ENCODE assay signal across 8 cellular contexts in the genomic region with DNA sequence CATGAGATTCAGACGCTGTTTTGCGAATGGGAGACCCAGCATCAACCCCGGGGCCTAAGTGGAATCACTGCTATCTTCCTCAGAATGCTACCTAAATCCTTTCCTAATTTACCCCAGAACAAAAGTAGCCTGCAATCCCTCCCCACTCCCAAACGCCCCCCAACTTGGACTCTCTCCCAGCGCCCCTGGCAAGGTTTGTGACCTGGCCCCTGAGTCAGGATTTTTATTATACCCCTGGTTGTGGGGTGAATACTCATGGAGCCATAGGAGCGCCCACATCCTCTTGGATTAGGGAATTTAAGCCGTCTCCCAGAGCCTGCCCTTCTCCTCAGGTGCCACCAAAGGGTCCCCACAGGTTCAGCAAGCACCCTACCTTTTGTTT. TPM values are rescaled to one million over a fixed set of nuclear protein-coding genes. Genes with fewer than 3 reads are reported as not detected.
A peak's percentile ranks its signal among the peaks of the same experiment; 100 is the strongest.
DNase-seq lines count a peak whose midpoint lies in the region; ATAC-seq and TF ChIP-seq lines count a peak whose summit lies in the region.

No MANE protein-coding gene starts in this region.

- no peak for TF ChIP-seq POLR2A in stomach (IDR thresholded peaks at IDR 0.05)

- WGBS in stomach, 5 donors = 5 to 12% (median 7%) methylated on average over 7 of the region's 7 CpGs

- H3K9me3 ChIP-seq in iPS-18a (ENCODE audit: control insufficient read depth, low read depth, low read length) (no peaks in the 10 kb centered on the region), stomach (no peaks in the 10 kb centered on the region)

- H3K27ac ChIP-seq in iPS-18a (ENCODE audit: low read length) (peak overlapping the region; percentile 9), stomach (peak overlapping the region; percentile 90 to 95 (median 94))

- no peak for TF ChIP-seq EP300 in stomach (IDR thresholded peaks at IDR 0.05)

- H3K36me3 Mint-ChIP-seq in activated T-helper 1 cell treated with anti-CD3 and anti-CD28 coated beads, Interleukin-12 subunit alpha, Interleukin-12 subunit beta, Interleukin-2, Interleukin-4 antibody, amounts not matched to agents 30 ng/mL and 10 ng/mL and 1 ng/mL, durations not matched to agents 14 hours and 24 hours and 36 hours (ENCODE audit: low read depth) = peaks cover 16% of the 10 kb centered on the region

- peak overlapping the region; percentile 88 for H3K4me3 Mint-ChIP-seq in activated T-helper 1 cell treated with anti-CD3 and anti-CD28 coated beads, Interleukin-12 subunit alpha, Interleukin-12 subunit beta, Interleukin-2, Interleukin-4 antibody, amounts not matched to agents 30 ng/mL and 10 ng/mL and 1 ng/mL, durations not matched to agents 14 hours and 24 hours and 36 hours

- peaks cover 41% of the 10 kb centered on the region for H3K4me1 Mint-ChIP-seq in activated T-helper 1 cell treated with anti-CD3 and anti-CD28 coated beads, Interleukin-12 subunit alpha, Interleukin-12 subunit beta, Interleukin-2, Interleukin-4 antibody, amounts not matched to agents 30 ng/mL and 10 ng/mL and 1 ng/mL, durations not matched to agents 14 hours and 24 hours and 36 hours (ENCODE audit: low read depth)

- H3K9me3 Mint-ChIP-seq in activated T-helper 1 cell treated with anti-CD3 and anti-CD28 coated beads, Interleukin-12 subunit alpha, Interleukin-12 subunit beta, Interleukin-2, Interleukin-4 antibody, amounts not matched to agents 30 ng/mL and 10 ng/mL and 1 ng/mL, durations not matched to agents 14 hours and 24 hours and 36 hours = no peaks in the 10 kb centered on the region

- intact Hi-C loops in activated T-helper 1 cell treated with anti-CD3 and anti-CD28 coated beads, Interleukin-12 subunit alpha, Interleukin-12 subunit beta, Interleukin-2, Interleukin-4 antibody, amounts not matched to agents 30 ng/mL and 10 ng/mL and 1 ng/mL, durations not matched to agents 14 hours and 24 hours and 36 hours (cut with micrococcal nuclease) = loop anchor here (1.0 to 10.0 kb wide), 12 partner anchors 8 to 1395 kb away; partner anchors contain the start of genes ATP5F1B, DCTN2, ESYT1 and PA2G4
- intact Hi-C loops in stomach (cut with DNase I; ENCODE audit: low total_unique reads) = no loop called here

- H3K27ac Mint-ChIP-seq in activated T-helper 1 cell treated with anti-CD3 and anti-CD28 coated beads, Interleukin-12 subunit alpha, Interleukin-12 subunit beta, Interleukin-2, Interleukin-4 antibody, amounts not matched to agents 30 ng/mL and 10 ng/mL and 1 ng/mL, durations not matched to agents 14 hours and 24 hours and 36 hours = peak overlapping the region; percentile 99

- ATAC-seq in HG03521 (IDR thresholded peaks at IDR 0.05; ENCODE audit: unreplicated experiment) = no peak

- peak overlapping the region; percentile 78 for H3K4me3 ChIP-seq in iPS-18a (ENCODE audit: low read length)
- peak overlapping the region; percentile 42 to 63 (median 56) for H3K4me3 ChIP-seq in stomach

- DNase-seq in NCI-H748 (lab: John Stamatoyannopoulos, UW; ENCODE audit: unreplicated experiment) (peak; percentile 20), NCI-H748 treated with DMSO at 0.1 percent for 48 hours (lab: John Stamatoyannopoulos, UW) (no peak), stomach (no peak), GDM1 (lab: John Stamatoyannopoulos, UW) (no peak), GM10266 (ENCODE audit: extremely low spot score) (no peak)
- DNase-seq in activated T-helper 1 cell treated with anti-CD3 and anti-CD28 coated beads, Interleukin-12 subunit alpha, Interleukin-12 subunit beta, Interleukin-2, Interleukin-4 antibody, amounts not matched to agents 30 ng/mL and 10 ng/mL and 1 ng/mL, durations not matched to agents 14 hours and 24 hours and 36 hours (ENCODE audit: low spot score) = no peak

- no peaks in the 10 kb centered on the region for H3K27me3 Mint-ChIP-seq in activated T-helper 1 cell treated with anti-CD3 and anti-CD28 coated beads, Interleukin-12 subunit alpha, Interleukin-12 subunit beta, Interleukin-2, Interleukin-4 antibody, amounts not matched to agents 30 ng/mL and 10 ng/mL and 1 ng/mL, durations not matched to agents 14 hours and 24 hours and 36 hours (ENCODE audit: insufficient read depth)

- H3K9ac ChIP-seq in iPS-18a (ENCODE audit: low read length) = peak overlapping the region; percentile 85

- H3K36me3 ChIP-seq in iPS-18a (ENCODE audit: control insufficient read depth, low read depth, low read length) (peaks cover 12% of the 10 kb centered on the region), stomach (no peaks in the 10 kb centered on the region)

- H3K4me1 ChIP-seq in iPS-18a (ENCODE audit: control insufficient read depth, low read depth, low read length) (peaks cover 5% of the 10 kb centered on the region), stomach (peaks cover 15 to 44% (median 37%) of the 10 kb centered on the region in 4 donors)

- TF ChIP-seq CTCF in stomach (IDR thresholded peaks at IDR 0.05) = no peak
- no peak for TF ChIP-seq CTCF in GM10266 (IDR thresholded peaks at IDR 0.05; ENCODE audit: control insufficient read depth, insufficient read depth, low read depth, missing control alignments)

- H3K27me3 ChIP-seq in iPS-18a (ENCODE audit: control insufficient read depth, insufficient read depth, low read length) (no peaks in the 10 kb centered on the region), stomach (no peaks in the 10 kb centered on the region)

RNA-seq across cellular contexts. Expression of gene MYL6B, which starts 0.4 kb away (rescaled TPM):
- total RNA-seq in activated T-helper 1 cell treated with anti-CD3 and anti-CD28 coated beads, Interleukin-12 subunit alpha, Interleukin-12 subunit beta, Interleukin-2, Interleukin-4 antibody, amounts not matched to agents 30 ng/mL and 10 ng/mL and 1 ng/mL, durations not matched to agents 14 hours and 24 hours and 36 hours = 58.8 and 67.6 TPM in 2 replicates
- 10 to 100 TPM in 3 of 5 donors, 1 to 10 TPM in 1, not detected in 1; 4.9 to 24.3 (median 20.6) TPM for total RNA-seq in stomach
- polyA plus RNA-seq in stomach = 10 to 100 TPM; 53.4 to 98.1 (median 60.2) TPM

RNA-seq across cellular contexts. Expression of gene MYL6, which starts 5.4 kb away (rescaled TPM):
- total RNA-seq in activated T-helper 1 cell treated with anti-CD3 and anti-CD28 coated beads, Interleukin-12 subunit alpha, Interleukin-12 subunit beta, Interleukin-2, Interleukin-4 antibody, amounts not matched to agents 30 ng/mL and 10 ng/mL and 1 ng/mL, durations not matched to agents 14 hours and 24 hours and 36 hours = 786 and 802 TPM in 2 replicates
- 1,000 to 10,000 TPM; 1,132 to 3,648 (median 2,772) TPM for total RNA-seq in stomach
- 1,000 to 10,000 TPM; 3,181 to 4,672 (median 3,569) TPM for polyA plus RNA-seq in stomach

RNA-seq across cellular contexts. Expression of gene ESYT1, which starts 24.7 kb away (rescaled TPM):
- total RNA-seq in activated T-helper 1 cell treated with anti-CD3 and anti-CD28 coated beads, Interleukin-12 subunit alpha, Interleukin-12 subunit beta, Interleukin-2, Interleukin-4 antibody, amounts not matched to agents 30 ng/mL and 10 ng/mL and 1 ng/mL, durations not matched to agents 14 hours and 24 hours and 36 hours = 159 and 161 TPM in 2 replicates
- total RNA-seq in stomach = 100 to 1,000 TPM in 1 of 5 donors, 10 to 100 TPM in 4; 23.3 to 142 (median 63.7) TPM
- 10 to 100 TPM in 2 of 3 donors, 1 to 10 TPM in 1; 8.6 to 32.8 (median 13.8) TPM for polyA plus RNA-seq in stomach

RNA-seq across cellular contexts. Expression of gene ZC3H10, which starts 34.7 kb away (rescaled TPM):
- 13.5 and 13.7 TPM in 2 replicates for total RNA-seq in activated T-helper 1 cell treated with anti-CD3 and anti-CD28 coated beads, Interleukin-12 subunit alpha, Interleukin-12 subunit beta, Interleukin-2, Interleukin-4 antibody, amounts not matched to agents 30 ng/mL and 10 ng/mL and 1 ng/mL, durations not matched to agents 14 hours and 24 hours and 36 hours
- 1 to 10 TPM in 3 of 5 donors, under 1 TPM in 2; under 0.01 to 5.8 (median 3.1) TPM for total RNA-seq in stomach
- 1 to 10 TPM; 1.5 to 2.2 (median 1.8) TPM for polyA plus RNA-seq in stomach

RNA-seq across cellular contexts. Expression of gene RPL41, which starts 36.3 kb away (rescaled TPM):
- 3,669 and 3,676 TPM in 2 replicates for total RNA-seq in activated T-helper 1 cell treated with anti-CD3 and anti-CD28 coated beads, Interleukin-12 subunit alpha, Interleukin-12 subunit beta, Interleukin-2, Interleukin-4 antibody, amounts not matched to agents 30 ng/mL and 10 ng/mL and 1 ng/mL, durations not matched to agents 14 hours and 24 hours and 36 hours
- total RNA-seq in stomach = 1,000 to 10,000 TPM; 1,483 to 3,736 (median 1,919) TPM
- polyA plus RNA-seq in stomach = 1,000 to 10,000 TPM; 5,931 to 8,449 (median 6,584) TPM
